In genomic region chrX:101097546-101098453, GRCh38 we compare ENCODE assay signal across 8 cellular contexts. TPM values are rescaled to one million over a fixed set of nuclear protein-coding genes. Genes with fewer than 3 reads are reported as not detected.
DNase-seq lines count a peak whose midpoint lies in the region; ATAC-seq, FAIRE-seq and TF ChIP-seq lines count a peak whose summit lies in the region.

CENPI (plus strand) TSS chrX:101098204; CDS start chrX:101101071, 2,867 bp downstream.

- no peaks in the 10 kb centered on the region for H4K20me1 ChIP-seq in OCI-LY1 (ENCODE audit: insufficient read depth, low read length)

- peaks cover 26% of the 10 kb centered on the region for H3K4me1 ChIP-seq in OCI-LY1 (ENCODE audit: insufficient read depth, low read length, severe bottlenecking)

- H3K27ac ChIP-seq in OCI-LY1 (ENCODE audit: low read depth, low read length, poor library complexity, severe bottlenecking): peak within 1 kb of the TSS; percentile 15

- H3K27me3 ChIP-seq in OCI-LY1 (ENCODE audit: insufficient read depth, low read length): no peaks in the 10 kb centered on the region

- TF ChIP-seq CTCF in OCI-LY1 (IDR thresholded peaks at IDR 0.05; ENCODE audit: low read length): no peak

- H3K4me3 ChIP-seq in OCI-LY1 (ENCODE audit: low read depth, low read length, poor library complexity, severe bottlenecking): peak within 1 kb of the TSS; percentile 98

- DNase-seq in DMS 273 (lab: John Stamatoyannopoulos, UW; ENCODE audit: unreplicated experiment): peak; percentile 96
- peak; percentile 85 for DNase-seq in HuH-7 (ENCODE audit: low spot score)
- peak; percentile 90 for DNase-seq in activated CD8-positive, alpha-beta memory T cell treated with anti-CD3 and anti-CD28 coated beads, Interleukin-2, amount 50 U/mL, for 4 hours
- DNase-seq in mesenteric fat pad (ENCODE audit: low spot score): peak; percentile 97
- peak; percentile 77 for DNase-seq in stimulated activated CD8-positive, alpha-beta memory T cell treated with anti-CD3 and anti-CD28 coated beads, Interleukin-15, amount 100 ng/mL, for 1 hour (ENCODE audit: low read depth)

- peaks cover 18% of the 10 kb centered on the region for H3K36me3 ChIP-seq in OCI-LY1 (ENCODE audit: insufficient read depth, low read length)

- peak; percentile 83 for FAIRE-seq in endometrium (lab: Jason Lieb, UNC)

- no peaks in the 10 kb centered on the region for H3K9me2 ChIP-seq in OCI-LY1 (ENCODE audit: low read depth, low read length)

- peak within 1 kb of the TSS; percentile 90 for H3K4me2 ChIP-seq in OCI-LY1 (ENCODE audit: low read length)

- peaks cover 6% of the 10 kb centered on the region; the same call in 1 of the 2 replicates for H3K79me2 ChIP-seq in OCI-LY1 (ENCODE audit: insufficient read depth, low read length)

- no peak within 1 kb of the TSS for H2AFZ ChIP-seq in OCI-LY1 (ENCODE audit: low read length)

- no peaks in the 10 kb centered on the region for H3K9me3 ChIP-seq in OCI-LY1 (ENCODE audit: low read length)

- H3F3A ChIP-seq in OCI-LY1 (ENCODE audit: insufficient read depth, low read length): no peaks in the 10 kb centered on the region

- ATAC-seq in GM21526 (IDR thresholded peaks at IDR 0.05; ENCODE audit: low FRiP score, unreplicated experiment): peak; percentile 98

- H3K9ac ChIP-seq in OCI-LY1 (ENCODE audit: low read length): peak within 1 kb of the TSS; percentile 94

RNA-seq across cellular contexts. Expression of gene CENPI, which starts in this region (rescaled TPM):
- total RNA-seq in mesenteric fat pad: 1.4 TPM

Comparison
In these comparisons a context has a peak if more than half of its experiments do, and no peak if none do; other contexts are left out.
1. Peak in every context shown above with its lines: DNase-seq, ATAC-seq, H3K4me3 ChIP-seq and H3K27ac ChIP-seq.